ENCODE assay signal across 1 cellular context in the genomic region with DNA sequence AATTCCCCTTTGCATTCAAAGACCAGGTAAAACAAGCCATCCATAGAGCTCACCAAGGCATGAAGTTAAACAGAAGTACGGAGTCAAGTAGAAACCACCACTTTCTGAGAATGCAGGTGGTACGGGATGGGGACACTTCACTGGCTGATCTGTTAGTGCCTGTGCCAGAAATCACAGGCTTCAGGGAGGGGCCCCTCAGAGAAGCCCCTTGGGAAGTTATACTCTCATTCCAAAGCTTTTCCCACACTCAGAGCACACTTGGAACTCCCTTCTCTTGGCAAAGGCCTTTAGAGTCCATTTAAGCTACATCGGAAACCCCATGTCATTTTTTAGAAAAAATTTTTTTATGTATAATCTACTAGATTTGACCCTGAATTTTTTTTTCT.
TF ChIP-seq lines count a peak whose summit lies in the region.

No MANE protein-coding gene starts in this region.

TF ChIP-seq in GM23338, 12 proteins besides CTCF, POLR2A, EP300 and RAD21 (continued from another document):
- TF ChIP-seq, protein P1, sequence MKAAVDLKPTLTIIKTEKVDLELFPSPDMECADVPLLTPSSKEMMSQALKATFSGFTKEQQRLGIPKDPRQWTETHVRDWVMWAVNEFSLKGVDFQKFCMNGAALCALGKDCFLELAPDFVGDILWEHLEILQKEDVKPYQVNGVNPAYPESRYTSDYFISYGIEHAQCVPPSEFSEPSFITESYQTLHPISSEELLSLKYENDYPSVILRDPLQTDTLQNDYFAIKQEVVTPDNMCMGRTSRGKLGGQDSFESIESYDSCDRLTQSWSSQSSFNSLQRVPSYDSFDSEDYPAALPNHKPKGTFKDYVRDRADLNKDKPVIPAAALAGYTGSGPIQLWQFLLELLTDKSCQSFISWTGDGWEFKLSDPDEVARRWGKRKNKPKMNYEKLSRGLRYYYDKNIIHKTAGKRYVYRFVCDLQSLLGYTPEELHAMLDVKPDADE (IDR thresholded peaks at IDR 0.05) = no peak
- TF ChIP-seq JUNB (IDR thresholded peaks at IDR 0.05; ENCODE audit: unreplicated experiment) (no peak), ZNF331 (CRISPR knock-in tag; IDR thresholded peaks at IDR 0.05; ENCODE audit: low read depth) (no peak), POLR2AphosphoS5 (IDR thresholded peaks at IDR 0.05; ENCODE audit: low read depth) (no peak), ZNF114 (CRISPR knock-in tag; IDR thresholded peaks at IDR 0.05) (no peak), STAT1 (IDR thresholded peaks at IDR 0.05; ENCODE audit: unreplicated experiment) (no peak)
- TF ChIP-seq, protein P2, sequence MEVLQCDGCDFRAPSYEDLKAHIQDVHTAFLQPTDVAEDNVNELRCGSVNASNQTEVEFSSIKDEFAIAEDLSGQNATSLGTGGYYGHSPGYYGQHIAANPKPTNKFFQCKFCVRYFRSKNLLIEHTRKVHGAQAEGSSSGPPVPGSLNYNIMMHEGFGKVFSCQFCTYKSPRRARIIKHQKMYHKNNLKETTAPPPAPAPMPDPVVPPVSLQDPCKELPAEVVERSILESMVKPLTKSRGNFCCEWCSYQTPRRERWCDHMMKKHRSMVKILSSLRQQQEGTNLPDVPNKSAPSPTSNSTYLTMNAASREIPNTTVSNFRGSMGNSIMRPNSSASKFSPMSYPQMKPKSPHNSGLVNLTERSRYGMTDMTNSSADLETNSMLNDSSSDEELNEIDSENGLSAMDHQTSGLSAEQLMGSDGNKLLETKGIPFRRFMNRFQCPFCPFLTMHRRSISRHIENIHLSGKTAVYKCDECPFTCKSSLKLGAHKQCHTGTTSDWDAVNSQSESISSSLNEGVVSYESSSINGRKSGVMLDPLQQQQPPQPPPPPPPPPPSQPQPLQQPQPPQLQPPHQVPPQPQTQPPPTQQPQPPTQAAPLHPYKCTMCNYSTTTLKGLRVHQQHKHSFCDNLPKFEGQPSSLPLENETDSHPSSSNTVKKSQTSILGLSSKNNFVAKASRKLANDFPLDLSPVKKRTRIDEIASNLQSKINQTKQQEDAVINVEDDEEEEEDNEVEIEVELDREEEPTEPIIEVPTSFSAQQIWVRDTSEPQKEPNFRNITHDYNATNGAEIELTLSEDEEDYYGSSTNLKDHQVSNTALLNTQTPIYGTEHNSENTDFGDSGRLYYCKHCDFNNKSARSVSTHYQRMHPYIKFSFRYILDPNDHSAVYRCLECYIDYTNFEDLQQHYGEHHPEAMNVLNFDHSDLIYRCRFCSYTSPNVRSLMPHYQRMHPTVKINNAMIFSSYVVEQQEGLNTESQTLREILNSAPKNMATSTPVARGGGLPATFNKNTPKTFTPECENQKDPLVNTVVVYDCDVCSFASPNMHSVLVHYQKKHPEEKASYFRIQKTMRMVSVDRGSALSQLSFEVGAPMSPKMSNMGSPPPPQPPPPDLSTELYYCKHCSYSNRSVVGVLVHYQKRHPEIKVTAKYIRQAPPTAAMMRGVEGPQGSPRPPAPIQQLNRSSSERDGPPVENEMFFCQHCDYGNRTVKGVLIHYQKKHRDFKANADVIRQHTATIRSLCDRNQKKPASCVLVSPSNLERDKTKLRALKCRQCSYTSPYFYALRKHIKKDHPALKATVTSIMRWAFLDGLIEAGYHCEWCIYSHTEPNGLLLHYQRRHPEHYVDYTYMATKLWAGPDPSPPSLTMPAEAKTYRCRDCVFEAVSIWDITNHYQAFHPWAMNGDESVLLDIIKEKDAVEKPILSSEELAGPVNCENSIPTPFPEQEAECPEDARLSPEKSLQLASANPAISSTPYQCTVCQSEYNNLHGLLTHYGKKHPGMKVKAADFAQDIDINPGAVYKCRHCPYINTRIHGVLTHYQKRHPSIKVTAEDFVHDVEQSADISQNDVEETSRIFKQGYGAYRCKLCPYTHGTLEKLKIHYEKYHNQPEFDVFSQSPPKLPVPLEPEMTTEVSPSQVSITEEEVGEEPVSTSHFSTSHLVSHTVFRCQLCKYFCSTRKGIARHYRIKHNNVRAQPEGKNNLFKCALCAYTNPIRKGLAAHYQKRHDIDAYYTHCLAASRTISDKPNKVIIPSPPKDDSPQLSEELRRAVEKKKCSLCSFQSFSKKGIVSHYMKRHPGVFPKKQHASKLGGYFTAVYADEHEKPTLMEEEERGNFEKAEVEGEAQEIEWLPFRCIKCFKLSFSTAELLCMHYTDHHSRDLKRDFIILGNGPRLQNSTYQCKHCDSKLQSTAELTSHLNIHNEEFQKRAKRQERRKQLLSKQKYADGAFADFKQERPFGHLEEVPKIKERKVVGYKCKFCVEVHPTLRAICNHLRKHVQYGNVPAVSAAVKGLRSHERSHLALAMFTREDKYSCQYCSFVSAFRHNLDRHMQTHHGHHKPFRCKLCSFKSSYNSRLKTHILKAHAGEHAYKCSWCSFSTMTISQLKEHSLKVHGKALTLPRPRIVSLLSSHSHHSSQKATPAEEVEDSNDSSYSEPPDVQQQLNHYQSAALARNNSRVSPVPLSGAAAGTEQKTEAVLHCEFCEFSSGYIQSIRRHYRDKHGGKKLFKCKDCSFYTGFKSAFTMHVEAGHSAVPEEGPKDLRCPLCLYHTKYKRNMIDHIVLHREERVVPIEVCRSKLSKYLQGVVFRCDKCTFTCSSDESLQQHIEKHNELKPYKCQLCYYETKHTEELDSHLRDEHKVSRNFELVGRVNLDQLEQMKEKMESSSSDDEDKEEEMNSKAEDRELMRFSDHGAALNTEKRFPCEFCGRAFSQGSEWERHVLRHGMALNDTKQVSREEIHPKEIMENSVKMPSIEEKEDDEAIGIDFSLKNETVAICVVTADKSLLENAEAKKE (CRISPR knock-in tag; IDR thresholded peaks at IDR 0.05) = no peak
TF ChIP-seq in GM23338: peak in this region for 0.
